Comparison of ENCODE assay signal across 29 cellular contexts in genomic region chr9:126321742-126322141, GRCh38.
"Had no signal": no experiment of that assay in that cellular context is flagged by ENCODE, and none has a peak within 500 bp of the region (broad histone marks: within the 10 kb centered on the region; RNA-seq: fewer than 3 reads in every experiment).

No MANE protein-coding gene starts in this region.

- H3K9me3 ChIP-seq: colonic mucosa, lower lobe of right lung had no signal

- H3K4me1 ChIP-seq: colonic mucosa, gastrocnemius medialis, lower lobe of right lung had no signal

- H3K4me3 Mint-ChIP-seq: dendritic cell treated with granulocyte-macrophage colony-stimulating factor and Interleukin-4, amounts not matched to agents 40 ng/mL and 50 ng/mL, for 4 days; effector memory CD8-positive, alpha-beta T cell; endodermal cell; immature natural killer cell; mesothelial cell of epicardium had no signal

- ATAC-seq: effector memory CD8-positive, alpha-beta T cell; esophagus mucosa; gastrocnemius medialis; left colon; left lobe of liver; lower lobe of right lung; mucosa of descending colon had no signal

- FAIRE-seq: endometrium, kidney had no signal

- H3K27ac ChIP-seq: colonic mucosa, epithelial cell of prostate, esophagus squamous epithelium, gastrocnemius medialis, hepatocyte, left ventricle myocardium inferior, lower lobe of right lung had no signal

- H3K4me2 ChIP-seq: hepatocyte had no signal

- H3K27me3 Mint-ChIP-seq: dendritic cell treated with granulocyte-macrophage colony-stimulating factor and Interleukin-4, amounts not matched to agents 40 ng/mL and 50 ng/mL, for 4 days; effector memory CD8-positive, alpha-beta T cell had no signal

- DNase-seq: colonic mucosa; cortex of kidney; effector CD8-positive, alpha-beta T cell; effector memory CD8-positive, alpha-beta T cell; endodermal cell; erythroblast; esophagus squamous epithelium; foreskin fibroblast; foreskin melanocyte; gastrocnemius medialis; glutamatergic neuron; head of caudate nucleus; hypothalamus; immature natural killer cell; islet precursor cell; kidney; kidney glomerular epithelial cell; left colon; left ventricle myocardium inferior; lower lobe of right lung; mesenchymal stem cell; mucosa of descending colon had no signal

- H3K9me3 Mint-ChIP-seq: effector memory CD8-positive, alpha-beta T cell had no signal

- H3K4me3 ChIP-seq: colonic mucosa, esophagus squamous epithelium, gastrocnemius medialis, hepatocyte, left ventricle myocardium inferior, lower lobe of right lung, mucosa of descending colon had no signal

- H3K27ac Mint-ChIP-seq: dendritic cell treated with granulocyte-macrophage colony-stimulating factor and Interleukin-4, amounts not matched to agents 40 ng/mL and 50 ng/mL, for 4 days; endodermal cell; immature natural killer cell; mesothelial cell of epicardium had no signal
